In genomic region chr2:128090909-128091690, GRCh38 we compare ENCODE assay signal across 8 cellular contexts. TPM values are rescaled to one million over a fixed set of nuclear protein-coding genes. Genes with fewer than 3 reads are reported as not detected.
A peak's percentile ranks its signal among the peaks of the same experiment; 100 is the strongest.
DNase-seq lines count a peak whose midpoint lies in the region; ATAC-seq and TF ChIP-seq lines count a peak whose summit lies in the region.

TSS of gene UGGT1 (plus strand) at chr2:128091200. CDS start at chr2:128091358, 158 bp downstream.

- no peak for TF ChIP-seq CTCF in SK-N-SH (IDR thresholded peaks at IDR 0.05)
- TF ChIP-seq CTCF in suprapubic skin (IDR thresholded peaks at IDR 0.05), result no peak

- no peaks in the 10 kb centered on the region for H4K20me1 ChIP-seq in SK-N-SH (ENCODE audit: insufficient read depth)

- H3K4me1 ChIP-seq in SK-N-SH (ENCODE audit: control insufficient read depth in 1 of 2, insufficient read depth in 2 of 2, low read depth in 1 of 2, low read length in 1 of 2) (peaks cover 0 to 13% of the 10 kb centered on the region in 2 experiments; a peak in 3 of 4 replicates), suprapubic skin (peaks cover 20% of the 10 kb centered on the region)

- 2% methylated on average over 19 of the region's 59 CpGs for WGBS in SK-N-SH (ENCODE audit: low lambda C conversion rate)
- WGBS in suprapubic skin, result 0% methylated on average over 17 of the region's 59 CpGs

- peak; percentile 92 for DNase-seq in GM04504 (ENCODE audit: low read depth)
- peak; percentile 93 for DNase-seq in NCI-H1048 (lab: John Stamatoyannopoulos, UW)
- DNase-seq in SK-N-SH, result peak; percentile 96
- DNase-seq in activated naive CD4-positive, alpha-beta T cell treated with anti-CD3 and anti-CD28 coated beads, Interleukin-2, amount 50 U/mL, for 16 hours, result peak; percentile 91
- peak; percentile 95 for DNase-seq in globus pallidus (ENCODE audit: low spot score)
- peak; percentile 36 to 97 (median 89) for DNase-seq in nucleus accumbens (lab: John Stamatoyannopoulos, UW)
- peak; percentile 95 to 97 for DNase-seq in suprapubic skin (ENCODE audit: low spot score in 2 of 2)

- H3K4me2 ChIP-seq in SK-N-SH, result peak within 1 kb of the TSS; percentile 86

- no peaks in the 10 kb centered on the region for H3K27me3 ChIP-seq in SK-N-SH (ENCODE audit: insufficient read depth)
- no peaks in the 10 kb centered on the region for H3K27me3 ChIP-seq in suprapubic skin

- H3K27ac ChIP-seq in SK-N-SH (ENCODE audit: low read depth in 2 of 2, low read length in 1 of 2) (peak within 1 kb of the TSS; percentile 78 to 84), suprapubic skin (peak within 1 kb of the TSS; percentile 82)

- peak; percentile 93 for ATAC-seq in HG02571 (IDR thresholded peaks at IDR 0.05; ENCODE audit: unreplicated experiment)

- POLR2A ChIA-PET in SK-N-SH (lab: Yijun Ruan, JAX), result interaction anchor here (0.6 to 1.7 kb wide), 7 partner anchors 8 to 63 kb away, joined by 3 to 5 read pairs (median 4); partner anchors contain the start of gene SAP130

- peaks cover 6% of the 10 kb centered on the region for H3F3A ChIP-seq in SK-N-SH (replicated peaks; ENCODE audit: insufficient read depth)

- peak; percentile 61 to 83 for TF ChIP-seq POLR2A in suprapubic skin (IDR thresholded peaks at IDR 0.05)

- 0 out of 4 replicates have a peak, but pooled peaks of 1 of the 2 experiments have one; percentile 18 for TF ChIP-seq EP300 in SK-N-SH (IDR thresholded peaks at IDR 0.05; ENCODE audit: borderline replicate concordance in 1 of 2, low read depth in 1 of 2, low read length in 1 of 2)
- no peak for TF ChIP-seq EP300 in suprapubic skin (IDR thresholded peaks at IDR 0.05)

- H3K4me3 ChIP-seq in SK-N-SH (ENCODE audit: low read depth in 2 of 2, low read length in 1 of 2), result peak within 1 kb of the TSS; percentile 90 to 97
- H3K4me3 ChIP-seq in suprapubic skin, result peak within 1 kb of the TSS; percentile 99

- H2AFZ ChIP-seq in SK-N-SH (ENCODE audit: low read depth), result peak within 1 kb of the TSS; percentile 96

- H3K9me2 ChIP-seq in SK-N-SH, result no peaks in the 10 kb centered on the region

- peak within 1 kb of the TSS; percentile 76 for H3K9ac ChIP-seq in SK-N-SH

- H3K36me3 ChIP-seq in SK-N-SH (replicated peaks in 1 of 2; ENCODE audit: control insufficient read depth in 1 of 2, insufficient read depth in 2 of 2, low read length in 1 of 2) (peaks cover 0 to 5% of the 10 kb centered on the region in 2 experiments), suprapubic skin (no peaks in the 10 kb centered on the region)

- H3K79me2 ChIP-seq in SK-N-SH (ENCODE audit: insufficient read depth), result peaks cover 50% of the 10 kb centered on the region

- TF ChIP-seq RAD21 in SK-N-SH (IDR thresholded peaks at IDR 0.05; ENCODE audit: low read length), result no peak

- CTCF ChIA-PET in SK-N-SH (lab: Yijun Ruan, JAX), result interaction anchor here (0.8 to 2.3 kb wide), 5 partner anchors 10 to 27 kb away, joined by 3 to 20 read pairs (median 3); no protein-coding TSS in a partner anchor

- H3K9me3 ChIP-seq in SK-N-SH (no peaks in the 10 kb centered on the region), suprapubic skin (no peaks in the 10 kb centered on the region)

TF ChIP-seq in SK-N-SH, 30 proteins besides CTCF, POLR2A, EP300 and RAD21 (continues in another document):
- 0 out of 2 replicates have a peak, but pooled peaks have one; percentile 35 for TF ChIP-seq YY1 (IDR thresholded peaks at IDR 0.05; ENCODE audit: low read depth)
- peak; percentile 48; the same call in 1 of the 2 replicates for TF ChIP-seq RFX5 (IDR thresholded peaks at IDR 0.05; ENCODE audit: low read length)
- TF ChIP-seq USF2 (IDR thresholded peaks at IDR 0.05; ENCODE audit: borderline replicate concordance, low read depth, low read length), result no peak
- no peak; the same call in 1 of the 2 replicates for TF ChIP-seq NFIC (IDR thresholded peaks at IDR 0.05; ENCODE audit: borderline replicate concordance)
- TF ChIP-seq RCOR1 (IDR thresholded peaks at IDR 0.05; ENCODE audit: low read length), result peak; percentile 49; the same call in 1 of the 2 replicates
- peak; percentile 97 for TF ChIP-seq ELF1 (IDR thresholded peaks at IDR 0.05)
- TF ChIP-seq NRF1 (IDR thresholded peaks at IDR 0.05; ENCODE audit: low read depth, low read length), result peak; percentile 48; the same call in 1 of the 2 replicates
- TF ChIP-seq REST (IDR thresholded peaks at IDR 0.05; ENCODE audit: low read depth, low read length), result no peak; the same call in 1 of the 2 replicates
- no peak for TF ChIP-seq SMC3 (IDR thresholded peaks at IDR 0.05; ENCODE audit: low read depth, low read length)
- TF ChIP-seq PBX3 (IDR thresholded peaks at IDR 0.05), result peak; percentile 40; the same call in 1 of the 2 replicates
- no peak for TF ChIP-seq EZH2phosphoT487 (IDR thresholded peaks at IDR 0.05; ENCODE audit: borderline replicate concordance, low read depth)
- no peak for TF ChIP-seq RXRA (IDR thresholded peaks at IDR 0.05; ENCODE audit: borderline replicate concordance, low read depth)
- TF ChIP-seq FOXJ3 (CRISPR knock-in tag; IDR thresholded peaks at IDR 0.05), result peak; percentile 52; the same call in 1 of the 2 replicates
- no peak for TF ChIP-seq FOXM1 (IDR thresholded peaks at IDR 0.05; ENCODE audit: low read depth)
- peak; percentile 90 for TF ChIP-seq TAF1 (IDR thresholded peaks at IDR 0.05; ENCODE audit: borderline replicate concordance, low read depth, low read length)
- TF ChIP-seq FOSL2 (IDR thresholded peaks at IDR 0.05; ENCODE audit: borderline replicate concordance, low read depth), result no peak
- no peak for TF ChIP-seq MEF2A (IDR thresholded peaks at IDR 0.05; ENCODE audit: borderline replicate concordance, low read depth)
- TF ChIP-seq ZBTB33 (IDR thresholded peaks at IDR 0.05; ENCODE audit: borderline replicate concordance, low read depth), result no peak
- TF ChIP-seq POLR2AphosphoS5 (IDR thresholded peaks at IDR 0.05; ENCODE audit: low read depth, low read length), result peak; percentile 98

RNA-seq across cellular contexts. Expression of gene UGGT1, which starts in this region (rescaled TPM):
- 20.0 and 25.7 TPM in 2 replicates for polyA plus RNA-seq in SK-N-SH (2012; rRNA removed)
- polyA plus RNA-seq in SK-N-SH (2012; cell fraction: cytosol; rRNA removed), result 24.5 and 24.9 TPM in 2 replicates
- 13.0 and 21.8 TPM in 2 replicates for polyA plus RNA-seq in SK-N-SH (2012; cell fraction: nucleus; rRNA removed)
- 10 to 100 TPM; 31.3 to 34.6 (median 32.8) TPM for total RNA-seq in suprapubic skin

Comparison
In these comparisons a context has a peak if more than half of its experiments do, and no peak if none do; other contexts are left out.
1. Peak in every context shown above with its lines: DNase-seq, ATAC-seq, H3K4me3 ChIP-seq and H3K27ac ChIP-seq.